Comparison of ENCODE assay signal across 1 cellular context in the genomic region with DNA sequence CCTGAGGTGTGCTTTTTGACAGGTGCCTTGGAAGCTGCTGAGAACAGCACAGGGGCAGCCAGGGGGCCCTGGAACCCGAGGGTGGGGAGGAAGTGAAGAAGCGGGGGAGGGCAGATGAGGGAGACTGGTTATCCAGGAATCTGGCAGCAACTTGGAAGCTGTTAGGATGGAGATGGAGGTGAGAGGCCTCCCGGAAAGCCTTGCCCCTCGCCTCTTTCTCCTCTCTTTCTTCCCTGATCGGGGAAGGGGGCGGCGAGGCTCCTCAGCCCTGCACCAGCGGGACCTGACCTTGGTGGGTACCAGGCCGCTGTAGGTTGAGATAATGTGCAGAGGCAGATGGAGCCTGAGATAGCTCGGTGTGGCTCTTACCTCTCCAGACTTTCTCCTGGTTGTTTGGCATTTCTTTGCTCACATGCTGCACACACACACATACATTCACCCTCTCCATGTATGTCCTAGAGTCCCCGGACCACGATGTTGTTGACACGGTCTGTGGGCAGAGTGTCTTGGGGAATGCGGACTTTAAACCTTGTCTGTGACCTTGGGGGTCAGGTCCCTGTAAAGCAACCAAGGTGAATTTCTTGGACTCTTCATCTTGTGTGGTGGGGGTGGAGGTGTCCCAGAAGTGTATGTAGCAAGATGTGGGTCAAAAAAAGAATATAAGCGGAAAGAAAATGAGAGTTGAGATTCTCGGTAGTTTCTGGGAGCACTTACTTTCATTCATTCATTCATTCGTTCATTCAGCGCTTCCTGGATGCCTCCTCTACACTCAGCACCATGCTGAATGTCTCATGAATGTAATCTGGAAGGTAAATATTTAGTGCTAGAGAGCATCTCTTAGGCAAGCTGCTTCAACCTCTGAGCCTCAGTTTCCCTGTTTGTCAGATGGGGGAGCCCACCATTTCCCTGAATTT.
TF ChIP-seq lines count a peak whose summit lies in the region.

No MANE protein-coding gene starts in this region.

TF ChIP-seq in HepG2, 621 proteins besides CTCF, POLR2A, EP300 and RAD21 (continued from another document):
- TF ChIP-seq, protein P1, sequence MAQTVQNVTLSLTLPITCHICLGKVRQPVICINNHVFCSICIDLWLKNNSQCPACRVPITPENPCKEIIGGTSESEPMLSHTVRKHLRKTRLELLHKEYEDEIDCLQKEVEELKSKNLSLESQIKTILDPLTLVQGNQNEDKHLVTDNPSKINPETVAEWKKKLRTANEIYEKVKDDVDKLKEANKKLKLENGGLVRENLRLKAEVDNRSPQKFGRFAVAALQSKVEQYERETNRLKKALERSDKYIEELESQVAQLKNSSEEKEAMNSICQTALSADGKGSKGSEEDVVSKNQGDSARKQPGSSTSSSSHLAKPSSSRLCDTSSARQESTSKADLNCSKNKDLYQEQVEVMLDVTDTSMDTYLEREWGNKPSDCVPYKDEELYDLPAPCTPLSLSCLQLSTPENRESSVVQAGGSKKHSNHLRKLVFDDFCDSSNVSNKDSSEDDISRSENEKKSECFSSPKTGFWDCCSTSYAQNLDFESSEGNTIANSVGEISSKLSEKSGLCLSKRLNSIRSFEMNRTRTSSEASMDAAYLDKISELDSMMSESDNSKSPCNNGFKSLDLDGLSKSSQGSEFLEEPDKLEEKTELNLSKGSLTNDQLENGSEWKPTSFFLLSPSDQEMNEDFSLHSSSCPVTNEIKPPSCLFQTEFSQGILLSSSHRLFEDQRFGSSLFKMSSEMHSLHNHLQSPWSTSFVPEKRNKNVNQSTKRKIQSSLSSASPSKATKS (CRISPR knock-in tag; IDR thresholded peaks at IDR 0.05), result no peak
- no peak for TF ChIP-seq SAFB2 (CRISPR knock-in tag; IDR thresholded peaks at IDR 0.05; ENCODE audit: borderline replicate concordance, low read depth)
- no peak for TF ChIP-seq ZNF3 (CRISPR knock-in tag; IDR thresholded peaks at IDR 0.05)
- no peak for TF ChIP-seq JARID2 (CRISPR knock-in tag; IDR thresholded peaks at IDR 0.05; ENCODE audit: insufficient replicate concordance)
- TF ChIP-seq HNF4A (CRISPR knock-in tag; IDR thresholded peaks at IDR 0.05), result peak; percentile 58
- TF ChIP-seq GTF3A (CRISPR knock-in tag; conservative IDR thresholded peaks at IDR 0.05), result 0 out of 2 replicates have a peak, but pooled peaks have one; percentile 22
- TF ChIP-seq HNRNPK (IDR thresholded peaks at IDR 0.05; ENCODE audit: low read depth, low read length, poor library complexity, severe bottlenecking), result no peak
- TF ChIP-seq, protein P2, sequence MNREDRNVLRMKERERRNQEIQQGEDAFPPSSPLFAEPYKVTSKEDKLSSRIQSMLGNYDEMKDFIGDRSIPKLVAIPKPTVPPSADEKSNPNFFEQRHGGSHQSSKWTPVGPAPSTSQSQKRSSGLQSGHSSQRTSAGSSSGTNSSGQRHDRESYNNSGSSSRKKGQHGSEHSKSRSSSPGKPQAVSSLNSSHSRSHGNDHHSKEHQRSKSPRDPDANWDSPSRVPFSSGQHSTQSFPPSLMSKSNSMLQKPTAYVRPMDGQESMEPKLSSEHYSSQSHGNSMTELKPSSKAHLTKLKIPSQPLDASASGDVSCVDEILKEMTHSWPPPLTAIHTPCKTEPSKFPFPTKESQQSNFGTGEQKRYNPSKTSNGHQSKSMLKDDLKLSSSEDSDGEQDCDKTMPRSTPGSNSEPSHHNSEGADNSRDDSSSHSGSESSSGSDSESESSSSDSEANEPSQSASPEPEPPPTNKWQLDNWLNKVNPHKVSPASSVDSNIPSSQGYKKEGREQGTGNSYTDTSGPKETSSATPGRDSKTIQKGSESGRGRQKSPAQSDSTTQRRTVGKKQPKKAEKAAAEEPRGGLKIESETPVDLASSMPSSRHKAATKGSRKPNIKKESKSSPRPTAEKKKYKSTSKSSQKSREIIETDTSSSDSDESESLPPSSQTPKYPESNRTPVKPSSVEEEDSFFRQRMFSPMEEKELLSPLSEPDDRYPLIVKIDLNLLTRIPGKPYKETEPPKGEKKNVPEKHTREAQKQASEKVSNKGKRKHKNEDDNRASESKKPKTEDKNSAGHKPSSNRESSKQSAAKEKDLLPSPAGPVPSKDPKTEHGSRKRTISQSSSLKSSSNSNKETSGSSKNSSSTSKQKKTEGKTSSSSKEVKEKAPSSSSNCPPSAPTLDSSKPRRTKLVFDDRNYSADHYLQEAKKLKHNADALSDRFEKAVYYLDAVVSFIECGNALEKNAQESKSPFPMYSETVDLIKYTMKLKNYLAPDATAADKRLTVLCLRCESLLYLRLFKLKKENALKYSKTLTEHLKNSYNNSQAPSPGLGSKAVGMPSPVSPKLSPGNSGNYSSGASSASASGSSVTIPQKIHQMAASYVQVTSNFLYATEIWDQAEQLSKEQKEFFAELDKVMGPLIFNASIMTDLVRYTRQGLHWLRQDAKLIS (CRISPR knock-in tag; IDR thresholded peaks at IDR 0.05), result no peak
- TF ChIP-seq ZNF83 (CRISPR knock-in tag; IDR thresholded peaks at IDR 0.05; ENCODE audit: borderline replicate concordance), result no peak
- TF ChIP-seq KLF6 (CRISPR knock-in tag; IDR thresholded peaks at IDR 0.05), result no peak
- 0 out of 2 replicates have a peak, but pooled peaks have one; percentile 17 for TF ChIP-seq TCF7 (IDR thresholded peaks at IDR 0.05; ENCODE audit: low read depth)
- TF ChIP-seq GATAD2A (CRISPR knock-in tag; IDR thresholded peaks at IDR 0.05), result 0 out of 2 replicates have a peak, but pooled peaks have one; percentile 17
- no peak for TF ChIP-seq NONO (IDR thresholded peaks at IDR 0.05)
- TF ChIP-seq NONO (CRISPR knock-in tag; conservative IDR thresholded peaks at IDR 0.05), result no peak
- TF ChIP-seq NCOR1 (IDR thresholded peaks at IDR 0.05; ENCODE audit: borderline replicate concordance, low read length), result no peak
- TF ChIP-seq ZNF572 (CRISPR knock-in tag; IDR thresholded peaks at IDR 0.05), result 0 out of 2 replicates have a peak, but pooled peaks have one; percentile 36
- TF ChIP-seq ZNF326 (CRISPR knock-in tag; IDR thresholded peaks at IDR 0.05; ENCODE audit: borderline replicate concordance), result no peak
